10 cellular contexts compared by ENCODE assay signal in the genomic region with DNA sequence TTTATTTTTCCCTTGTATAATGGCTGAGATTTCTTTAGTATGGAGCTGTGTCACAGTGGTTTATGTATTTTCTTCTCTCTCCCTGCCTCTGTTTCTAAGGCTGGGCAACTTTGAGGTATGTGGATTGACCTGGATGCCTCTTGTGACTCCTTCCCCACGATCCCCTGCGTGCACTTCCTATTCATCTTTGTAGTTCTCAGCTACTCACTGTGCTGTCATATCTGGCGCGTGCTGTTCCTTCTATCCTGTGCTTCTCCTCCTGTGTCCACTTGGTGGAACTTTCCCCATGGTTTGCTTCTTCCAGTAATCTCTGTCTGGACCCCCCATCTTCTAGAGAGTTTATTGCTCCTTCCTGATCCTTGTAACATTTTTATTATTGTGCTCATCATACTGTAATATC.
DNase-seq lines count a peak whose midpoint lies in the region; ATAC-seq and TF ChIP-seq lines count a peak whose summit lies in the region.
"Had no signal": no experiment of that assay in that cellular context is flagged by ENCODE, and none has a peak within 500 bp of the region (broad histone marks: within the 10 kb centered on the region; RNA-seq: fewer than 3 reads in every experiment).

No MANE protein-coding gene starts in this region.

- H3K4me1 Mint-ChIP-seq in stimulated activated naive CD8-positive, alpha-beta T cell treated with anti-CD3 and anti-CD28 coated beads, Interleukin-15, Interleukin-2, amounts not matched to agents 100 ng/mL and 50 ng/mL, for 24 hours (ENCODE audit: low read depth): peaks cover 96% of the 10 kb centered on the region
- peaks cover 96% of the 10 kb centered on the region for H3K4me1 Mint-ChIP-seq in activated B cell treated with CpG ODN at 0.5 μM for 24 hours

- H3K9me3 Mint-ChIP-seq in stimulated activated naive CD8-positive, alpha-beta T cell treated with anti-CD3 and anti-CD28 coated beads, Interleukin-15, Interleukin-2, amounts not matched to agents 100 ng/mL and 50 ng/mL, for 24 hours: no peaks in the 10 kb centered on the region
- no peaks in the 10 kb centered on the region for H3K9me3 Mint-ChIP-seq in activated B cell treated with CpG ODN at 0.5 μM for 24 hours
- H3K9me3 Mint-ChIP-seq: neural crest cell had no signal

- no peak for DNase-seq in stimulated activated naive CD8-positive, alpha-beta T cell treated with anti-CD3 and anti-CD28 coated beads, Interleukin-15, Interleukin-2, amounts not matched to agents 100 U/mL and 50 U/mL, for 24 hours
- no peak for DNase-seq in activated B cell treated with CpG ODN at 0.5 μM for 24 hours
- no peak for DNase-seq in left ventricle myocardium superior
- no peak for DNase-seq in pons (ENCODE audit: low spot score)
- no peak for DNase-seq in Kasumi-1 (lab: John Stamatoyannopoulos, UW)
- DNase-seq: SHP77 had no signal

- CTCF ChIA-PET in activated B cell treated with CpG ODN at 0.5 μM for 24 hours (lab: Charles Lee): interaction anchor here (0.7 kb wide), 1 partner anchor 148 kb away, joined by 3 read pairs; no protein-coding TSS in a partner anchor

- no peak for TF ChIP-seq CTCF in activated B cell treated with CpG ODN at 0.5 μM for 24 hours (IDR thresholded peaks at IDR 0.05)

- POLR2A ChIA-PET in activated B cell treated with CpG ODN at 0.5 μM for 24 hours (lab: Charles Lee): interaction anchor here (0.7 kb wide), 1 partner anchor 105 kb away, joined by 7 read pairs; no protein-coding TSS in a partner anchor

- intact Hi-C loops in activated B cell treated with CpG ODN at 0.5 μM for 24 hours (cut with micrococcal nuclease) (no loop called here), left ventricle myocardium superior (cut with micrococcal nuclease) (no loop called here)

- no peaks in the 10 kb centered on the region for H3K27me3 Mint-ChIP-seq in stimulated activated naive CD8-positive, alpha-beta T cell treated with anti-CD3 and anti-CD28 coated beads, Interleukin-15, Interleukin-2, amounts not matched to agents 100 ng/mL and 50 ng/mL, for 24 hours
- H3K27me3 Mint-ChIP-seq in activated B cell treated with CpG ODN at 0.5 μM for 24 hours: no peaks in the 10 kb centered on the region

- no peaks in the 10 kb centered on the region for H3K36me3 Mint-ChIP-seq in stimulated activated naive CD8-positive, alpha-beta T cell treated with anti-CD3 and anti-CD28 coated beads, Interleukin-15, Interleukin-2, amounts not matched to agents 100 ng/mL and 50 ng/mL, for 24 hours (ENCODE audit: low read depth)
- peaks cover 15% of the 10 kb centered on the region for H3K36me3 Mint-ChIP-seq in activated B cell treated with CpG ODN at 0.5 μM for 24 hours (ENCODE audit: low read depth)

- no peak for ATAC-seq in stimulated activated naive CD8-positive, alpha-beta T cell treated with anti-CD3 and anti-CD28 coated beads, Interleukin-15, Interleukin-2, amounts not matched to agents 100 U/mL and 50 U/mL, for 24 hours
- no peak for ATAC-seq in activated B cell treated with CpG ODN at 0.5 μM for 24 hours (ENCODE audit: low read depth)
- peak; percentile 34 for ATAC-seq in left ventricle myocardium superior
- ATAC-seq in GM18511 (IDR thresholded peaks at IDR 0.05; ENCODE audit: unreplicated experiment): no peak
- ATAC-seq in GM18861 (IDR thresholded peaks at IDR 0.05; ENCODE audit: unreplicated experiment): no peak

- H3K27ac Mint-ChIP-seq in stimulated activated naive CD8-positive, alpha-beta T cell treated with anti-CD3 and anti-CD28 coated beads, Interleukin-15, Interleukin-2, amounts not matched to agents 100 ng/mL and 50 ng/mL, for 24 hours: peak overlapping the region; percentile 45
- H3K27ac Mint-ChIP-seq in activated B cell treated with CpG ODN at 0.5 μM for 24 hours: peak overlapping the region; percentile 24

- no peak overlapping the region for H3K4me3 Mint-ChIP-seq in stimulated activated naive CD8-positive, alpha-beta T cell treated with anti-CD3 and anti-CD28 coated beads, Interleukin-15, Interleukin-2, amounts not matched to agents 100 ng/mL and 50 ng/mL, for 24 hours
- no peak overlapping the region for H3K4me3 Mint-ChIP-seq in activated B cell treated with CpG ODN at 0.5 μM for 24 hours
- H3K4me3 Mint-ChIP-seq: neural crest cell had no signal
